1 cellular context compared by ENCODE assay signal in genomic region chr2:100290718-100291151, GRCh38.
TF ChIP-seq lines count a peak whose summit lies in the region.

No MANE protein-coding gene starts in this region.

TF ChIP-seq in K562, 482 proteins besides CTCF, POLR2A, EP300 and RAD21 (continued from another document and continues in another):
- peak in 1 of 3 experiments; percentile 59; a peak in 1 of 6 replicates for TF ChIP-seq ZBTB11 (CRISPR knock-in tag; IDR thresholded peaks at IDR 0.05)
- no peak for TF ChIP-seq SRSF9 (IDR thresholded peaks at IDR 0.05; ENCODE audit: borderline replicate concordance, low read depth, low read length)
- no peak for TF ChIP-seq HDAC3 (IDR thresholded peaks at IDR 0.05; ENCODE audit: borderline replicate concordance, partially characterized antibody)
- TF ChIP-seq, protein P1, sequence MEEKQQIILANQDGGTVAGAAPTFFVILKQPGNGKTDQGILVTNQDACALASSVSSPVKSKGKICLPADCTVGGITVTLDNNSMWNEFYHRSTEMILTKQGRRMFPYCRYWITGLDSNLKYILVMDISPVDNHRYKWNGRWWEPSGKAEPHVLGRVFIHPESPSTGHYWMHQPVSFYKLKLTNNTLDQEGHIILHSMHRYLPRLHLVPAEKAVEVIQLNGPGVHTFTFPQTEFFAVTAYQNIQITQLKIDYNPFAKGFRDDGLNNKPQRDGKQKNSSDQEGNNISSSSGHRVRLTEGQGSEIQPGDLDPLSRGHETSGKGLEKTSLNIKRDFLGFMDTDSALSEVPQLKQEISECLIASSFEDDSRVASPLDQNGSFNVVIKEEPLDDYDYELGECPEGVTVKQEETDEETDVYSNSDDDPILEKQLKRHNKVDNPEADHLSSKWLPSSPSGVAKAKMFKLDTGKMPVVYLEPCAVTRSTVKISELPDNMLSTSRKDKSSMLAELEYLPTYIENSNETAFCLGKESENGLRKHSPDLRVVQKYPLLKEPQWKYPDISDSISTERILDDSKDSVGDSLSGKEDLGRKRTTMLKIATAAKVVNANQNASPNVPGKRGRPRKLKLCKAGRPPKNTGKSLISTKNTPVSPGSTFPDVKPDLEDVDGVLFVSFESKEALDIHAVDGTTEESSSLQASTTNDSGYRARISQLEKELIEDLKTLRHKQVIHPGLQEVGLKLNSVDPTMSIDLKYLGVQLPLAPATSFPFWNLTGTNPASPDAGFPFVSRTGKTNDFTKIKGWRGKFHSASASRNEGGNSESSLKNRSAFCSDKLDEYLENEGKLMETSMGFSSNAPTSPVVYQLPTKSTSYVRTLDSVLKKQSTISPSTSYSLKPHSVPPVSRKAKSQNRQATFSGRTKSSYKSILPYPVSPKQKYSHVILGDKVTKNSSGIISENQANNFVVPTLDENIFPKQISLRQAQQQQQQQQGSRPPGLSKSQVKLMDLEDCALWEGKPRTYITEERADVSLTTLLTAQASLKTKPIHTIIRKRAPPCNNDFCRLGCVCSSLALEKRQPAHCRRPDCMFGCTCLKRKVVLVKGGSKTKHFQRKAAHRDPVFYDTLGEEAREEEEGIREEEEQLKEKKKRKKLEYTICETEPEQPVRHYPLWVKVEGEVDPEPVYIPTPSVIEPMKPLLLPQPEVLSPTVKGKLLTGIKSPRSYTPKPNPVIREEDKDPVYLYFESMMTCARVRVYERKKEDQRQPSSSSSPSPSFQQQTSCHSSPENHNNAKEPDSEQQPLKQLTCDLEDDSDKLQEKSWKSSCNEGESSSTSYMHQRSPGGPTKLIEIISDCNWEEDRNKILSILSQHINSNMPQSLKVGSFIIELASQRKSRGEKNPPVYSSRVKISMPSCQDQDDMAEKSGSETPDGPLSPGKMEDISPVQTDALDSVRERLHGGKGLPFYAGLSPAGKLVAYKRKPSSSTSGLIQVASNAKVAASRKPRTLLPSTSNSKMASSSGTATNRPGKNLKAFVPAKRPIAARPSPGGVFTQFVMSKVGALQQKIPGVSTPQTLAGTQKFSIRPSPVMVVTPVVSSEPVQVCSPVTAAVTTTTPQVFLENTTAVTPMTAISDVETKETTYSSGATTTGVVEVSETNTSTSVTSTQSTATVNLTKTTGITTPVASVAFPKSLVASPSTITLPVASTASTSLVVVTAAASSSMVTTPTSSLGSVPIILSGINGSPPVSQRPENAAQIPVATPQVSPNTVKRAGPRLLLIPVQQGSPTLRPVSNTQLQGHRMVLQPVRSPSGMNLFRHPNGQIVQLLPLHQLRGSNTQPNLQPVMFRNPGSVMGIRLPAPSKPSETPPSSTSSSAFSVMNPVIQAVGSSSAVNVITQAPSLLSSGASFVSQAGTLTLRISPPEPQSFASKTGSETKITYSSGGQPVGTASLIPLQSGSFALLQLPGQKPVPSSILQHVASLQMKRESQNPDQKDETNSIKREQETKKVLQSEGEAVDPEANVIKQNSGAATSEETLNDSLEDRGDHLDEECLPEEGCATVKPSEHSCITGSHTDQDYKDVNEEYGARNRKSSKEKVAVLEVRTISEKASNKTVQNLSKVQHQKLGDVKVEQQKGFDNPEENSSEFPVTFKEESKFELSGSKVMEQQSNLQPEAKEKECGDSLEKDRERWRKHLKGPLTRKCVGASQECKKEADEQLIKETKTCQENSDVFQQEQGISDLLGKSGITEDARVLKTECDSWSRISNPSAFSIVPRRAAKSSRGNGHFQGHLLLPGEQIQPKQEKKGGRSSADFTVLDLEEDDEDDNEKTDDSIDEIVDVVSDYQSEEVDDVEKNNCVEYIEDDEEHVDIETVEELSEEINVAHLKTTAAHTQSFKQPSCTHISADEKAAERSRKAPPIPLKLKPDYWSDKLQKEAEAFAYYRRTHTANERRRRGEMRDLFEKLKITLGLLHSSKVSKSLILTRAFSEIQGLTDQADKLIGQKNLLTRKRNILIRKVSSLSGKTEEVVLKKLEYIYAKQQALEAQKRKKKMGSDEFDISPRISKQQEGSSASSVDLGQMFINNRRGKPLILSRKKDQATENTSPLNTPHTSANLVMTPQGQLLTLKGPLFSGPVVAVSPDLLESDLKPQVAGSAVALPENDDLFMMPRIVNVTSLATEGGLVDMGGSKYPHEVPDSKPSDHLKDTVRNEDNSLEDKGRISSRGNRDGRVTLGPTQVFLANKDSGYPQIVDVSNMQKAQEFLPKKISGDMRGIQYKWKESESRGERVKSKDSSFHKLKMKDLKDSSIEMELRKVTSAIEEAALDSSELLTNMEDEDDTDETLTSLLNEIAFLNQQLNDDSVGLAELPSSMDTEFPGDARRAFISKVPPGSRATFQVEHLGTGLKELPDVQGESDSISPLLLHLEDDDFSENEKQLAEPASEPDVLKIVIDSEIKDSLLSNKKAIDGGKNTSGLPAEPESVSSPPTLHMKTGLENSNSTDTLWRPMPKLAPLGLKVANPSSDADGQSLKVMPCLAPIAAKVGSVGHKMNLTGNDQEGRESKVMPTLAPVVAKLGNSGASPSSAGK (IDR thresholded peaks at IDR 0.05), result peak; percentile 58; the same call in 1 of the 2 replicates
- TF ChIP-seq ZNF695 (CRISPR knock-in tag; IDR thresholded peaks at IDR 0.05), result no peak
- TF ChIP-seq ZBTB7A (IDR thresholded peaks at IDR 0.05; ENCODE audit: borderline replicate concordance, control insufficient read depth, low read depth, low read length), result no peak
- TF ChIP-seq MAFF (IDR thresholded peaks at IDR 0.05; ENCODE audit: low read length), result no peak
- peak; percentile 32 for TF ChIP-seq RBBP5 (IDR thresholded peaks at IDR 0.05; ENCODE audit: borderline replicate concordance, insufficient read depth, low read length, poor library complexity, severe bottlenecking)
- TF ChIP-seq SMAD1 (IDR thresholded peaks at IDR 0.05; ENCODE audit: low read depth, low read length, partially characterized antibody), result no peak
- TF ChIP-seq NFYB (IDR thresholded peaks at IDR 0.05; ENCODE audit: extremely low read depth, insufficient read length), result no peak
- TF ChIP-seq, protein P2, sequence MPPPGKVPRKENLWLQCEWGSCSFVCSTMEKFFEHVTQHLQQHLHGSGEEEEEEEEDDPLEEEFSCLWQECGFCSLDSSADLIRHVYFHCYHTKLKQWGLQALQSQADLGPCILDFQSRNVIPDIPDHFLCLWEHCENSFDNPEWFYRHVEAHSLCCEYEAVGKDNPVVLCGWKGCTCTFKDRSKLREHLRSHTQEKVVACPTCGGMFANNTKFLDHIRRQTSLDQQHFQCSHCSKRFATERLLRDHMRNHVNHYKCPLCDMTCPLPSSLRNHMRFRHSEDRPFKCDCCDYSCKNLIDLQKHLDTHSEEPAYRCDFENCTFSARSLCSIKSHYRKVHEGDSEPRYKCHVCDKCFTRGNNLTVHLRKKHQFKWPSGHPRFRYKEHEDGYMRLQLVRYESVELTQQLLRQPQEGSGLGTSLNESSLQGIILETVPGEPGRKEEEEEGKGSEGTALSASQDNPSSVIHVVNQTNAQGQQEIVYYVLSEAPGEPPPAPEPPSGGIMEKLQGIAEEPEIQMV (tag; conservative IDR thresholded peaks at IDR 0.05; ENCODE audit: low read depth), result 0 out of 2 replicates have a peak, but pooled peaks have one; percentile 3
- TF ChIP-seq THRB (CRISPR knock-in tag; conservative IDR thresholded peaks at IDR 0.05), result no peak
- TF ChIP-seq ZNF644 (tag; IDR thresholded peaks at IDR 0.05; ENCODE audit: low read depth), result peak; percentile 77; the same call in 1 of the 2 replicates
- TF ChIP-seq ZNF311 (CRISPR knock-in tag; IDR thresholded peaks at IDR 0.05), result 0 out of 2 replicates have a peak, but pooled peaks have one; percentile 3
- TF ChIP-seq PTRF (tag; IDR thresholded peaks at IDR 0.05), result 0 out of 2 replicates have a peak, but pooled peaks have one; percentile 24
- no peak for TF ChIP-seq NR0B1 (IDR thresholded peaks at IDR 0.05; ENCODE audit: partially characterized antibody)
- TF ChIP-seq ZKSCAN8 (CRISPR knock-in tag; IDR thresholded peaks at IDR 0.05), result peak; percentile 54; the same call in 1 of the 2 replicates
- TF ChIP-seq ZNF217 (CRISPR knock-in tag; IDR thresholded peaks at IDR 0.05), result no peak
- no peak for TF ChIP-seq MCM2 (IDR thresholded peaks at IDR 0.05; ENCODE audit: low read depth)
- no peak for TF ChIP-seq CREB1 (IDR thresholded peaks at IDR 0.05)
- TF ChIP-seq CREB1 (CRISPR knock-in tag; IDR thresholded peaks at IDR 0.05), result no peak
- TF ChIP-seq, protein P3, sequence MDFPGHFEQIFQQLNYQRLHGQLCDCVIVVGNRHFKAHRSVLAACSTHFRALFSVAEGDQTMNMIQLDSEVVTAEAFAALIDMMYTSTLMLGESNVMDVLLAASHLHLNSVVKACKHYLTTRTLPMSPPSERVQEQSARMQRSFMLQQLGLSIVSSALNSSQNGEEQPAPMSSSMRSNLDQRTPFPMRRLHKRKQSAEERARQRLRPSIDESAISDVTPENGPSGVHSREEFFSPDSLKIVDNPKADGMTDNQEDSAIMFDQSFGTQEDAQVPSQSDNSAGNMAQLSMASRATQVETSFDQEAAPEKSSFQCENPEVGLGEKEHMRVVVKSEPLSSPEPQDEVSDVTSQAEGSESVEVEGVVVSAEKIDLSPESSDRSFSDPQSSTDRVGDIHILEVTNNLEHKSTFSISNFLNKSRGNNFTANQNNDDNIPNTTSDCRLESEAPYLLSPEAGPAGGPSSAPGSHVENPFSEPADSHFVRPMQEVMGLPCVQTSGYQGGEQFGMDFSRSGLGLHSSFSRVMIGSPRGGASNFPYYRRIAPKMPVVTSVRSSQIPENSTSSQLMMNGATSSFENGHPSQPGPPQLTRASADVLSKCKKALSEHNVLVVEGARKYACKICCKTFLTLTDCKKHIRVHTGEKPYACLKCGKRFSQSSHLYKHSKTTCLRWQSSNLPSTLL (IDR thresholded peaks at IDR 0.05), result no peak
- TF ChIP-seq HNRNPK (IDR thresholded peaks at IDR 0.05; ENCODE audit: low read depth, low read length, poor library complexity, severe bottlenecking), result no peak
- TF ChIP-seq MTF1 (CRISPR knock-in tag; IDR thresholded peaks at IDR 0.05; ENCODE audit: borderline replicate concordance), result no peak
- TF ChIP-seq ELK3 (CRISPR knock-in tag; IDR thresholded peaks at IDR 0.05), result no peak
- TF ChIP-seq GABPB1 (CRISPR knock-in tag; IDR thresholded peaks at IDR 0.05), result no peak
